In genomic region chr21:33802458-33802857, GRCh38 we compare ENCODE assay signal across 13 cellular contexts.
A peak's percentile ranks its signal among the peaks of the same experiment; 100 is the strongest.
DNase-seq lines count a peak whose midpoint lies in the region; ATAC-seq and TF ChIP-seq lines count a peak whose summit lies in the region.
"Had no signal": no experiment of that assay in that cellular context is flagged by ENCODE, and none has a peak within 500 bp of the region (broad histone marks: within the 10 kb centered on the region; RNA-seq: fewer than 3 reads in every experiment).

No MANE protein-coding gene starts in this region.

- H2BK120ac ChIP-seq in neuronal stem cell (ENCODE audit: low read depth, low read length), result no peak overlapping the region

- WGBS in neuronal stem cell (ENCODE audit: extremely low coverage in 2 of 2, insufficient read length in 2 of 2, insufficient replicate concordance in 1 of 2), 2 donors, result no CpG with 5 or more reads among the region's 4 CpGs

- H2BK12ac ChIP-seq in neuronal stem cell (ENCODE audit: low read length), result no peak overlapping the region

- H3K36me3 ChIP-seq in neuronal stem cell (replicated peaks in 1 of 2; ENCODE audit: control insufficient read depth in 2 of 2, insufficient read depth in 2 of 2, low read length in 2 of 2), result peaks cover 4 to 71% of the 10 kb centered on the region in 2 donors
- H3K36me3 ChIP-seq in uterus, result no peaks in the 10 kb centered on the region

- no peak for TF ChIP-seq POLR2A in uterus (IDR thresholded peaks at IDR 0.05)

- H3K23ac ChIP-seq in neuronal stem cell (ENCODE audit: low read depth, low read length, poor library complexity), result no peak overlapping the region

- H4K91ac ChIP-seq in neuronal stem cell (ENCODE audit: low read depth, low read length, poor library complexity), result no peak overlapping the region

- intact Hi-C loops in uterus (cut with DNase I; ENCODE audit: low total_unique reads), result no loop called here
- intact Hi-C loops in posterior vena cava (cut with DNase I), result no loop called here

- H3K27ac ChIP-seq in foreskin keratinocyte, result peak overlapping the region; percentile 37
- peak overlapping the region; percentile 2 for H3K27ac ChIP-seq in neuronal stem cell (replicated peaks; ENCODE audit: low read length)
- peak overlapping the region; percentile 67 to 68 for H3K27ac ChIP-seq in uterus

- H3K14ac ChIP-seq in neuronal stem cell (ENCODE audit: low read length), result no peak overlapping the region

- H2BK5ac ChIP-seq in neuronal stem cell (ENCODE audit: low read length), result no peak overlapping the region

- H3K27me3 ChIP-seq in foreskin keratinocyte (no peaks in the 10 kb centered on the region), neuronal stem cell (ENCODE audit: control insufficient read depth in 3 of 3, insufficient read depth in 3 of 3, low read depth in 1 of 3, low read length in 3 of 3) (no peaks in the 10 kb centered on the region), uterus (no peaks in the 10 kb centered on the region)

- no peak overlapping the region for H3K4me2 ChIP-seq in neuronal stem cell (ENCODE audit: insufficient read depth, low read length, poor library complexity, severe bottlenecking)

- H3K79me1 ChIP-seq in neuronal stem cell (ENCODE audit: low read depth, low read length), result no peaks in the 10 kb centered on the region

- TF ChIP-seq CTCF in foreskin keratinocyte (conservative IDR thresholded peaks at IDR 0.05), result no peak
- TF ChIP-seq CTCF in uterus (IDR thresholded peaks at IDR 0.05), result no peak

- H3K4me1 ChIP-seq in foreskin keratinocyte (peaks cover 14% of the 10 kb centered on the region), neuronal stem cell (ENCODE audit: control insufficient read depth in 2 of 2, insufficient read depth in 1 of 2, low read depth in 1 of 2, low read length in 2 of 2) (peaks cover 8 to 16% of the 10 kb centered on the region in 2 donors), uterus (peaks cover 0 to 4% of the 10 kb centered on the region in 2 donors)

- H3K9me3 ChIP-seq in neuronal stem cell (replicated peaks in 1 of 2; ENCODE audit: control insufficient read depth in 2 of 2, insufficient read depth in 1 of 2, low read depth in 1 of 2, low read length in 2 of 2), result peaks cover 0 to 3% of the 10 kb centered on the region in 2 donors
- no peaks in the 10 kb centered on the region for H3K9me3 ChIP-seq in uterus

- H3K18ac ChIP-seq in neuronal stem cell (ENCODE audit: low read length), result no peak overlapping the region

- no peak overlapping the region for H2AFZ ChIP-seq in neuronal stem cell (ENCODE audit: low read length)

- H4K8ac ChIP-seq in neuronal stem cell (ENCODE audit: low read depth, low read length), result no peak overlapping the region

- H3K4me3 ChIP-seq in neuronal stem cell (ENCODE audit: low read length in 2 of 2), result no peak overlapping the region
- no peak overlapping the region for H3K4me3 ChIP-seq in uterus
- H3K4me3 ChIP-seq: K562 had no signal

- DNase-seq in NCI-H146 (lab: John Stamatoyannopoulos, UW) (peak; percentile 1), NCI-H146 treated with DMSO at 0.1 percent for 48 hours (lab: John Stamatoyannopoulos, UW; ENCODE audit: unreplicated experiment) (no peak), foreskin keratinocyte (no peak), neuronal stem cell (ENCODE audit: low spot score) (no peak), uterus (no peak), posterior vena cava (ENCODE audit: low spot score) (no peak), anterior cingulate cortex (lab: John Stamatoyannopoulos, UW) (no peak)
- DNase-seq: activated CD4-positive, alpha-beta memory T cell treated with anti-CD3 and anti-CD28 coated beads for 36 hours; activated naive CD8-positive, alpha-beta T cell treated with anti-CD3 and anti-CD28 coated beads, Interleukin-2, amount 10 ng/mL, durations not matched to agents 7 days and 5 days; activated T-cell treated with anti-CD3 and anti-CD28 coated beads, Interleukin-2, amount 50 U/mL, for 72 hours; midbrain had no signal

- no peak overlapping the region for H3K4ac ChIP-seq in neuronal stem cell (ENCODE audit: low read length)

- no peak for ATAC-seq in foreskin keratinocyte
- ATAC-seq in GM19463 (IDR thresholded peaks at IDR 0.05; ENCODE audit: unreplicated experiment), result no peak
- ATAC-seq: K562 had no signal

- H2AK5ac ChIP-seq in neuronal stem cell (ENCODE audit: low read depth, low read length), result no peak overlapping the region

- H2BK15ac ChIP-seq in neuronal stem cell (ENCODE audit: low read length), result no peak overlapping the region

- no peak overlapping the region for H3K9ac ChIP-seq in neuronal stem cell (ENCODE audit: low read depth, low read length, poor library complexity)

Comparison
In these comparisons a context has a peak if more than half of its experiments do, and no peak if none do; other contexts are left out.
1. H3K27ac ChIP-seq: peak in every context shown above with its lines; median percentile 68 in uterus; 37 in foreskin keratinocyte; 2 in neuronal stem cell.